In the genomic region with DNA sequence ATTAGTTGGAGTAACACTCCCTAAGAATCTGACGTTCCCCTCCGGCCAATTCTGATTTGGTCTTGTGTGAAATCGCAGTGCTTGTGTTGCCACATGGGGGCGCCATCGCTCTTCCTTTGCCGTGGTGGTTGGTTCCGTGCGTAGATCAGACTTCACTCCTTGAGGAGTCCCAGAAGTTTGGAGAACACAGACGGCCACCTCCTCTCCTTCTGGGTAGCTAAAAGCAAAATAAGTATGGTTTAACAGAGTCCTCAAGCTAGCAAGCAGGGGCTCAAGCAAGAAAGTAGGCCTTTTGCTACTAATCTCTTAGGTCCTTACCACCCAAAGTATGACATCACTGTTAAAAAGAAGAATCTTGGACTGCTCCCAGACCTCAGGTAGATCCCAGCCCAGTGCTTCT, we compare ENCODE assay signal across 1 cellular context.
TF ChIP-seq lines count a peak whose summit lies in the region.

No MANE protein-coding gene starts in this region.

TF ChIP-seq in WTC11, 78 proteins besides CTCF, POLR2A, EP300 and RAD21 (continued from another document):
- no peak for TF ChIP-seq TCF7 (CRISPR knock-in tag; IDR thresholded peaks at IDR 0.05; ENCODE audit: low read depth)
- TF ChIP-seq, protein P1, sequence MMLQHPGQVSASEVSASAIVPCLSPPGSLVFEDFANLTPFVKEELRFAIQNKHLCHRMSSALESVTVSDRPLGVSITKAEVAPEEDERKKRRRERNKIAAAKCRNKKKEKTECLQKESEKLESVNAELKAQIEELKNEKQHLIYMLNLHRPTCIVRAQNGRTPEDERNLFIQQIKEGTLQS (CRISPR knock-in tag; conservative IDR thresholded peaks at IDR 0.05) = no peak
- TF ChIP-seq TEAD1 (CRISPR knock-in tag; IDR thresholded peaks at IDR 0.05) = 0 out of 2 replicates have a peak, but pooled peaks have one; percentile 23
- TF ChIP-seq, protein P2, sequence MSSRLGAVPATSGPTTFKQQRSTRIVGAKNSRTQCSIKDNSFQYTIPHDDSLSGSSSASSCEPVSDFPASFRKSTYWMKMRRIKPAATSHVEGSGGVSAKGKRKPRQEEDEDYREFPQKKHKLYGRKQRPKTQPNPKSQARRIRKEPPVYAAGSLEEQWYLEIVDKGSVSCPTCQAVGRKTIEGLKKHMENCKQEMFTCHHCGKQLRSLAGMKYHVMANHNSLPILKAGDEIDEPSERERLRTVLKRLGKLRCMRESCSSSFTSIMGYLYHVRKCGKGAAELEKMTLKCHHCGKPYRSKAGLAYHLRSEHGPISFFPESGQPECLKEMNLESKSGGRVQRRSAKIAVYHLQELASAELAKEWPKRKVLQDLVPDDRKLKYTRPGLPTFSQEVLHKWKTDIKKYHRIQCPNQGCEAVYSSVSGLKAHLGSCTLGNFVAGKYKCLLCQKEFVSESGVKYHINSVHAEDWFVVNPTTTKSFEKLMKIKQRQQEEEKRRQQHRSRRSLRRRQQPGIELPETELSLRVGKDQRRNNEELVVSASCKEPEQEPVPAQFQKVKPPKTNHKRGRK (CRISPR knock-in tag; IDR thresholded peaks at IDR 0.05; ENCODE audit: borderline replicate concordance) = no peak
- no peak for TF ChIP-seq SMAD3 (CRISPR knock-in tag; IDR thresholded peaks at IDR 0.05; ENCODE audit: borderline replicate concordance)
